ENCODE assay signal across 8 cellular contexts in the genomic region with DNA sequence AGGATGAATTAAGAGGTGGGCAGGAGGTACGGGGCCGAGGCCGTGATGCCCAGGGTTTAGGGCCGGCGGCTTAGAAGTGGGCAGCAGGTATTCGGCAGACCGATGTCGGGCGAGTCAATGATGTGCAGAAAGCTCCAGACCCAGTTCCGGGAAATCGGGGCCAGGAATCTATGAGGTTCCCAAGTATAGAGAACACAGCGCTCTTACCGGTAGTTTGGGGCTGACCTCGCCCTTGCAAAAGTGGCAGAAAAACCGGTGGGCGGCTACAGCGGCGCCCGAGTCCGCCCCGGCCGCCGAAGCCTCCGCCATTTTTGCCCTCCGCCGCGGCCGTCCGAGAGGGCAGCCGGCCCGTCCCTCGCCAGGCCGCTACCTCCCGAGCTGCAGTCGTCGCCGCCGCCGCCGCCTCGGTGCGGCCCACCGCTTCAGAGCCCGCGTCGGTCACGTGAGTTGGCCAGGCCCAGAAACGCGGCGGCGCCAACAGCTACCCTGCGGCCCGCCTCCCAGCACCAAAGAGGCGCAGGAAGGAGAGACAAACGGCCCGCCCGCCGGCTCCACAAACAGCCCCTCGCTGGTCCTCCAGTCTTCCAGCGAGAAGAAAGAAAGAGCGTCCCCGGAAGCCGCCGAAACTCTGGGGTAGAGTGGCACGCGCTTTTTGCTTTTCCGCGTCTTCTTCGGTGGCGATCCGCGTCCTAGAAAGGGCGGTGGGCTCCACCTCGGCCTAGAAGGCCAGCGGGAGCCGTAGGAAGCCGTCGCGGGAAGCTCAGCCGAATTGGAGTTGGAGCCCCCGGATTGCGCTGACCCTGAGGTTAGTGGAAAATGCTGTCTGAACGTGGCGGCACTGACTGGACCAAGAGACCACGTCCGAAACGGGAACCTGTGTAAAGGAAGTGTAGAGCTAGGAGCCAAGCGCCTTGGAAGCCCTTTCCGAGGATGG. TPM values are rescaled to one million over a fixed set of nuclear protein-coding genes. Genes with fewer than 3 reads are reported as not detected.
DNase-seq lines count a peak whose midpoint lies in the region; ATAC-seq, FAIRE-seq and TF ChIP-seq lines count a peak whose summit lies in the region.

A gene with protein sequence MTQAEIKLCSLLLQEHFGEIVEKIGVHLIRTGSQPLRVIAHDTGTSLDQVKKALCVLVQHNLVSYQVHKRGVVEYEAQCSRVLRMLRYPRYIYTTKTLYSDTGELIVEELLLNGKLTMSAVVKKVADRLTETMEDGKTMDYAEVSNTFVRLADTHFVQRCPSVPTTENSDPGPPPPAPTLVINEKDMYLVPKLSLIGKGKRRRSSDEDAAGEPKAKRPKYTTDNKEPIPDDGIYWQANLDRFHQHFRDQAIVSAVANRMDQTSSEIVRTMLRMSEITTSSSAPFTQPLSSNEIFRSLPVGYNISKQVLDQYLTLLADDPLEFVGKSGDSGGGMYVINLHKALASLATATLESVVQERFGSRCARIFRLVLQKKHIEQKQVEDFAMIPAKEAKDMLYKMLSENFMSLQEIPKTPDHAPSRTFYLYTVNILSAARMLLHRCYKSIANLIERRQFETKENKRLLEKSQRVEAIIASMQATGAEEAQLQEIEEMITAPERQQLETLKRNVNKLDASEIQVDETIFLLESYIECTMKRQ (plus strand): TSS at position 636 of the 934 bp plus-strand sequence. CDS start 1,577 bp downstream, outside the sequence.
Gene RNF115 (minus strand): TSS at position 531 of the 934 bp plus-strand sequence. CDS start 222 bp downstream, at position 309.

- H3K9me3 ChIP-seq in WERI-Rb-1 (ENCODE audit: severe bottlenecking), result no peaks in the 10 kb centered on the region
- H3K9me3 ChIP-seq in breast epithelium, result no peaks in the 10 kb centered on the region
- H3K9me3 ChIP-seq in iPS-20b (ENCODE audit: insufficient read depth, low read depth, low read length), result no peaks in the 10 kb centered on the region
- H3K9me3 ChIP-seq in small intestine (ENCODE audit: control insufficient read depth, low read depth), result no peaks in the 10 kb centered on the region

- ATAC-seq in GM18907 (IDR thresholded peaks at IDR 0.05; ENCODE audit: unreplicated experiment), result peak; percentile 84
- ATAC-seq in HG03139 (IDR thresholded peaks at IDR 0.05; ENCODE audit: unreplicated experiment), result peak; percentile 80

- no peak for FAIRE-seq in small intestine (lab: Jason Lieb, UNC)

- H3K4me1 ChIP-seq in breast epithelium (peaks cover 0 to 9% of the 10 kb centered on the region in 2 donors), iPS-20b (ENCODE audit: insufficient read depth, low read length) (no peaks in the 10 kb centered on the region; the same call in 1 of the 2 replicates), small intestine (ENCODE audit: control insufficient read depth in 2 of 2, insufficient read depth in 1 of 2, low read depth in 1 of 2, low read length in 1 of 2) (peaks cover 0 to 2% of the 10 kb centered on the region in 2 donors)

- WGBS in small intestine, 3 donors, result 0 to 1% (median 1%) methylated on average over 65 to 89 of the region's 89 CpGs

- peak within 1 kb of the TSS; percentile 93 for H3K27ac ChIP-seq in WERI-Rb-1
- H3K27ac ChIP-seq in breast epithelium, result peak within 1 kb of the TSS; percentile 89 to 97
- H3K27ac ChIP-seq in iPS-20b (ENCODE audit: low read length), result peak within 1 kb of the TSS; percentile 56
- peak within 1 kb of the TSS; percentile 73 to 93 for H3K27ac ChIP-seq in small intestine (ENCODE audit: low read depth in 1 of 2, low read length in 1 of 2)

- TF ChIP-seq POLR2A in breast epithelium (IDR thresholded peaks at IDR 0.05), result peak; percentile 62

- intact Hi-C loops in breast epithelium (cut with DNase I; ENCODE audit: low total_unique reads), result no loop called here

- DNase-seq in ACHN (peak; percentile 91), NCI-H2227 (lab: John Stamatoyannopoulos, UW; ENCODE audit: unreplicated experiment) (peak; percentile 96), WERI-Rb-1 (peak; percentile 99), breast epithelium (ENCODE audit: low spot score in 2 of 2) (peak; percentile 83 to 87), small intestine (peak; percentile 89)

- peak within 1 kb of the TSS; percentile 95 for H3K9ac ChIP-seq in iPS-20b (ENCODE audit: low read depth, low read length)

- H3K36me3 ChIP-seq in WERI-Rb-1 (peaks cover 44% of the 10 kb centered on the region), breast epithelium (peaks cover 2% of the 10 kb centered on the region), iPS-20b (ENCODE audit: insufficient read depth, low read depth, low read length) (peaks cover 31% of the 10 kb centered on the region), small intestine (ENCODE audit: control insufficient read depth in 2 of 2, insufficient read depth in 2 of 2, low read length in 2 of 2) (peaks cover 14 to 16% of the 10 kb centered on the region in 2 donors)

- in situ Hi-C loops in ACHN (cut with HindIII; ENCODE audit: low pct_ligation_motif_present, low pct_unique_long_range_greater_than_20kb, low sequenced_read_pairs), result no loop called here

- TF ChIP-seq CTCF in WERI-Rb-1 (IDR thresholded peaks at IDR 0.05; ENCODE audit: low read depth, low read length) (no peak), breast epithelium (IDR thresholded peaks at IDR 0.05) (peak in 1 of 3 donors; percentile 5)

- H3K4me3 ChIP-seq in WERI-Rb-1 (ENCODE audit: low read depth, low read length), result peak within 1 kb of the TSS; percentile 100
- H3K4me3 ChIP-seq in breast epithelium, result peak within 1 kb of the TSS; percentile 66 to 86 (median 85)
- H3K4me3 ChIP-seq in iPS-20b (ENCODE audit: low read length), result peak within 1 kb of the TSS; percentile 83
- peak within 1 kb of the TSS; percentile 75 to 80 for H3K4me3 ChIP-seq in small intestine (ENCODE audit: low read depth in 1 of 2, low read length in 2 of 2)

- H3K27me3 ChIP-seq in WERI-Rb-1 (ENCODE audit: insufficient read depth, low read depth, severe bottlenecking) (no peaks in the 10 kb centered on the region), breast epithelium (no peaks in the 10 kb centered on the region), iPS-20b (ENCODE audit: insufficient read depth, low read length) (no peaks in the 10 kb centered on the region), small intestine (ENCODE audit: control insufficient read depth in 2 of 2, insufficient read depth in 2 of 2, low read length in 2 of 2) (no peaks in the 10 kb centered on the region)

RNA-seq across cellular contexts. Expression of the first gene that starts in this region (rescaled TPM):
- 10 to 100 TPM; 40.5 to 50.3 (median 40.6) TPM for total RNA-seq in breast epithelium
- polyA plus RNA-seq in small intestine, result 10 to 100 TPM; 11.6 to 18.5 (median 16.2) TPM

RNA-seq across cellular contexts. Expression of gene RNF115, which starts in this region (rescaled TPM):
- total RNA-seq in breast epithelium, result 10 to 100 TPM; 24.3 to 28.2 (median 26.1) TPM
- polyA plus RNA-seq in small intestine, result 1 to 10 TPM; 2.7 to 4.7 (median 3.4) TPM

Comparison
In these comparisons a context has a peak if more than half of its experiments do, and no peak if none do; other contexts are left out.
1. Peak in every context shown above with its lines: DNase-seq, ATAC-seq, H3K4me3 ChIP-seq and H3K27ac ChIP-seq.